38 cellular contexts compared by ENCODE assay signal in the genomic region with DNA sequence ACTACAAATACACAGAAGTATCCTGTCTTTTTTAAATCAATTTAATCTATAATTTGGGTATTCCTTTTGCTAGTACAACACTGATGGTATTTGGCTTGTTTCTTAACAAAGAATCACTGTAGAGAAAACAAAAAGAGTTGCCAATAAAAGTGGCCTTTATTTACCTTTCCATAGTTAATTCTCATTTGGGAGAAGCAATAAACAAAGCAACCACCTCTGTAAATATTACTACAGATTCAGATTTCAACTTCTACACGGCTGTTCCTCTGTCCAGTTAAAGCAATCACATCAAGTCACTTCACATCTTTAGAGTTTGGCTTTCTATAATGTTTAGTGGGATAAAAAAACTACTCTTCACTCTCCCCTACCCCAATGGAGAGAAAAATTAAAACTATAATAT.
"Had no signal": no experiment of that assay in that cellular context is flagged by ENCODE, and none has a peak within 500 bp of the region (broad histone marks: within the 10 kb centered on the region; RNA-seq: fewer than 3 reads in every experiment).

No MANE protein-coding gene starts in this region.

- H3K27ac ChIP-seq: adrenal gland, body of pancreas, brain microvascular endothelial cell, breast epithelium, WERI-Rb-1 had no signal

- H3K4me3 ChIP-seq: adrenal gland, body of pancreas, breast epithelium had no signal

- ATAC-seq: activated CD4-positive, alpha-beta T cell treated with anti-CD3 and anti-CD28 coated beads for 36 hours; activated CD4-positive, CD25-positive, alpha-beta regulatory T cell treated with anti-CD3 and anti-CD28 coated beads, Interleukin-2, amount 50 U/mL, for 24 hours; activated CD8-positive, alpha-beta memory T cell treated with anti-CD3 and anti-CD28 coated beads, Interleukin-2, amount 10 ng/mL, durations not matched to agents 7 days and 5 days; activated CD8-positive, alpha-beta T cell treated with anti-CD3 and anti-CD28 coated beads, Interleukin-2, amount 10 ng/mL, durations not matched to agents 7 days and 5 days; activated naive CD4-positive, alpha-beta T cell treated with anti-CD3 and anti-CD28 coated beads, Interleukin-2, amount 50 U/mL, for 72 hours; activated T-cell treated with anti-CD3 and anti-CD28 coated beads, Interleukin-2, amount 50 U/mL, for 72 hours; activated T-helper 17 cell treated with anti-CD3 and anti-CD28 coated beads, Interleukin-2, amount 50 U/mL, for 72 hours; body of pancreas; WTC11 had no signal

- H3K4me3 Mint-ChIP-seq: activated CD4-positive, alpha-beta memory T cell treated with anti-CD3 and anti-CD28 coated beads, Interleukin-2, amount 10 ng/mL, durations not matched to agents 7 days and 5 days; activated CD4-positive, alpha-beta T cell treated with anti-CD3 and anti-CD28 coated beads for 36 hours; activated CD4-positive, alpha-beta T cell treated with anti-CD3 and anti-CD28 coated beads, Interleukin-2, amount 10 ng/mL, durations not matched to agents 7 days and 5 days; activated CD8-positive, alpha-beta memory T cell treated with anti-CD3 and anti-CD28 coated beads, Interleukin-2, amount 10 ng/mL, durations not matched to agents 7 days and 5 days; activated CD8-positive, alpha-beta T cell treated with anti-CD3 and anti-CD28 coated beads, Interleukin-2, amount 10 ng/mL, durations not matched to agents 7 days and 5 days; activated naive CD4-positive, alpha-beta T cell treated with anti-CD3 and anti-CD28 coated beads for 36 hours; activated naive CD8-positive, alpha-beta T cell treated with anti-CD3 and anti-CD28 coated beads for 36 hours; activated T-cell treated with anti-CD3 and anti-CD28 coated beads, Interleukin-2, amount 50 U/mL, for 24 hours; activated T-cell treated with anti-CD3 and anti-CD28 coated beads, Interleukin-2, amount 50 U/mL, for 72 hours; activated T-helper 1 cell treated with anti-CD3 and anti-CD28 coated beads, Interleukin-12 subunit alpha, Interleukin-12 subunit beta, Interleukin-2, Interleukin-4 antibody, amounts not matched to agents 30 ng/mL and 10 ng/mL and 1 ng/mL, durations not matched to agents 14 hours and 24 hours and 36 hours; activated T-helper 17 cell treated with anti-CD3 and anti-CD28 coated beads, Interleukin-2, amount 50 U/mL, for 72 hours; T-helper 1 cell treated with Interleukin-12 subunit alpha and Interleukin-12 subunit beta and Interleukin-4 antibody, amounts not matched to agents 30 μg/mL and 1 μg/mL, for 36 hours; T-helper 2 cell treated with Interferon-gamma antibody and Interleukin-4, amounts not matched to agents 5 μg/mL and 100 μg/mL, for 36 hours; WTC11 had no signal

- FAIRE-seq: TTC549 had no signal

- H3K9me3 ChIP-seq: adrenal gland, body of pancreas, breast epithelium had no signal

- H3K36me3 Mint-ChIP-seq: WTC11 had no signal

- H3K36me3 ChIP-seq: adrenal gland, breast epithelium, WERI-Rb-1 had no signal

- H3K27me3 Mint-ChIP-seq: activated CD4-positive, alpha-beta memory T cell treated with anti-CD3 and anti-CD28 coated beads, Interleukin-2, amount 10 ng/mL, durations not matched to agents 7 days and 5 days; activated CD8-positive, alpha-beta memory T cell treated with anti-CD3 and anti-CD28 coated beads, Interleukin-2, amount 10 ng/mL, durations not matched to agents 7 days and 5 days; activated T-helper 17 cell treated with anti-CD3 and anti-CD28 coated beads, Interleukin-2, amount 50 U/mL, for 72 hours had no signal

- H3K4me1 ChIP-seq: adrenal gland, body of pancreas, breast epithelium had no signal

- H3K27me3 ChIP-seq: adrenal gland, body of pancreas, brain microvascular endothelial cell, breast epithelium had no signal

- DNase-seq: activated CD4-positive, alpha-beta memory T cell treated with anti-CD3 and anti-CD28 coated beads, Interleukin-2, amount 10 ng/mL, durations not matched to agents 7 days and 5 days; activated CD4-positive, alpha-beta T cell treated with anti-CD3 and anti-CD28 coated beads for 1 hour; activated CD4-positive, alpha-beta T cell treated with anti-CD3 and anti-CD28 coated beads for 36 hours; activated CD4-positive, alpha-beta T cell treated with anti-CD3 and anti-CD28 coated beads for 48 hours; activated CD4-positive, alpha-beta T cell treated with anti-CD3 and anti-CD28 coated beads, Interleukin-2, amount 10 ng/mL, durations not matched to agents 7 days and 5 days; activated CD4-positive, alpha-beta T cell treated with anti-CD3 and anti-CD28 coated beads, Interleukin-2, amount 50 U/mL, for 48 hours; activated CD4-positive, CD25-positive, alpha-beta regulatory T cell; activated CD8-positive, alpha-beta memory T cell treated with anti-CD3 and anti-CD28 coated beads for 24 hours; activated CD8-positive, alpha-beta memory T cell treated with anti-CD3 and anti-CD28 coated beads, Interleukin-2, amount 10 ng/mL, durations not matched to agents 7 days and 5 days; activated CD8-positive, alpha-beta memory T cell treated with anti-CD3 and anti-CD28 coated beads, Interleukin-2, amount 50 U/mL, for 48 hours; activated CD8-positive, alpha-beta T cell treated with anti-CD3 and anti-CD28 coated beads, Interleukin-2, amount 10 ng/mL, durations not matched to agents 7 days and 5 days; activated effector memory CD4-positive, alpha-beta T cell treated with anti-CD3 and anti-CD28 coated beads, Interleukin-2, amount 50 U/mL, for 16 hours; activated gamma-delta T cell treated with Interleukin-2 at 50 U/mL for 16 hours; activated naive CD4-positive, alpha-beta T cell; activated naive CD4-positive, alpha-beta T cell treated with anti-CD3 and anti-CD28 coated beads for 36 hours; activated naive CD4-positive, alpha-beta T cell treated with anti-CD3 and anti-CD28 coated beads, Interleukin-2, amount 50 U/mL, for 16 hours; activated naive CD8-positive, alpha-beta T cell treated with anti-CD3 and anti-CD28 coated beads for 36 hours; activated T-cell treated with anti-CD3 and anti-CD28 coated beads, Interleukin-2, amount 50 U/mL, for 24 hours; activated T-cell treated with anti-CD3 and anti-CD28 coated beads, Interleukin-2, amount 50 U/mL, for 72 hours; adrenal gland; amniotic stem cell; aorta; body of pancreas; brain microvascular endothelial cell; central memory CD4-positive, alpha-beta T cell; T-helper 1 cell; T-helper 2 cell; T-helper 9 cell; WERI-Rb-1 had no signal

- H3K9me3 Mint-ChIP-seq: activated CD4-positive, alpha-beta memory T cell treated with anti-CD3 and anti-CD28 coated beads, Interleukin-2, amount 10 ng/mL, durations not matched to agents 7 days and 5 days; activated CD4-positive, alpha-beta T cell treated with anti-CD3 and anti-CD28 coated beads, Interleukin-2, amount 10 ng/mL, durations not matched to agents 7 days and 5 days; activated naive CD4-positive, alpha-beta T cell treated with anti-CD3 and anti-CD28 coated beads for 36 hours; activated naive CD4-positive, alpha-beta T cell treated with anti-CD3 and anti-CD28 coated beads, Interleukin-2, amount 50 U/mL, for 72 hours; activated naive CD8-positive, alpha-beta T cell treated with anti-CD3 and anti-CD28 coated beads for 36 hours; activated T-cell treated with anti-CD3 and anti-CD28 coated beads, Interleukin-2, amount 50 U/mL, for 24 hours; activated T-cell treated with anti-CD3 and anti-CD28 coated beads, Interleukin-2, amount 50 U/mL, for 72 hours; activated T-helper 1 cell treated with anti-CD3 and anti-CD28 coated beads, Interleukin-12 subunit alpha, Interleukin-12 subunit beta, Interleukin-2, Interleukin-4 antibody, amounts not matched to agents 30 ng/mL and 10 ng/mL and 1 ng/mL, durations not matched to agents 14 hours and 24 hours and 36 hours; activated T-helper 17 cell treated with anti-CD3 and anti-CD28 coated beads, Interleukin-2, amount 50 U/mL, for 72 hours; T-helper 1 cell treated with Interleukin-12 subunit alpha and Interleukin-12 subunit beta and Interleukin-4 antibody, amounts not matched to agents 30 μg/mL and 1 μg/mL, for 36 hours; T-helper 2 cell treated with Interferon-gamma antibody and Interleukin-4, amounts not matched to agents 5 μg/mL and 100 μg/mL, for 36 hours; WTC11 had no signal
